Comparison of ENCODE assay signal across 13 cellular contexts in the genomic region with DNA sequence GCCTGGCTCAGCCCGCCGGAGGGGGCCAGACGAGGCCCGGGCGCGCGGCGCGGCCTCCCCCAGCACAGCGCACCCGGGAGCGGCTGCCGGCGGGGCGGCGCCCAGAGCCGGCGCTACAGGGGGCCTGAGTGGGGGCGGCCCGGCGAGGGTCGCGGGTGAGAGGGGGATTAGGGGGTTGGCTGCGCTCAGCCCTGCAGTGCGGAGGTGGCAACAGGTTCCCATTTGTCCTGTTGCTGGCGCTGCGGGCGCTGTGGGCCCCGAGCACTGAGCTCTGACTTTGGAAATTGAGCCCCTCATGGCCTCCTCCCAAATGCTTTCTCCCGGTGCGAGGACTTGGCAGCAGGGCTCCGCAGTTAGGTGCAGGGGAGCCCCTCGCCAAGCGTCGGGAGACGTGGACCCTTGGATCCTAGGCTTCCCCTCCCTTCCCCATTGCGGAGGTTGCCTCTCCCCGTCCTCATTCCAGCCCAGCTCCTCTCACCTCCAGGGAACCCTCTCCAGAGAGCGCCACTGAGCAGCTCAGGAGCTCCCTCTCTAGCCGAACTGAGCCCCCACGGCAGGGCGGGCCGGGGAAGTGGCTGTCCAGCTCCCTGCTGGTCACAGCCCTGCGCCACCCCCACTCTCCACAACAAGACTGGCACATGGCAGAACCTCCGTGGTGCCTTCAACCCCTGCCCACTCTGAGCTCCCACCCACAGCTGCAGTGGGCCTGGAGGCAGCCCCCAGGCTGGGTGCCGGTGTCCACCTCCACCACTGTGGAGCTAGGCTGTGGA. TPM values are rescaled to one million over a fixed set of nuclear protein-coding genes. Genes with fewer than 3 reads are reported as not detected.
A peak's percentile ranks its signal among the peaks of the same experiment; 100 is the strongest.
DNase-seq lines count a peak whose midpoint lies in the region; ATAC-seq, FAIRE-seq and TF ChIP-seq lines count a peak whose summit lies in the region.
"Had no signal": no experiment of that assay in that cellular context is flagged by ENCODE, and none has a peak within 500 bp of the region (broad histone marks: within the 10 kb centered on the region; RNA-seq: fewer than 3 reads in every experiment).

No MANE protein-coding gene starts in this region.

- H3K79me2 ChIP-seq in K562 (ENCODE audit: control insufficient read depth, insufficient read depth, low read length): no peaks in the 10 kb centered on the region

- no peaks in the 10 kb centered on the region for H3K36me3 Mint-ChIP-seq in MCF 10A (ENCODE audit: insufficient read depth, unreplicated experiment)

- TF ChIP-seq POLR2A in K562 (conservative IDR thresholded peaks at IDR 0.05): no peak

- peak in 1 of 2 experiments; percentile 73 for DNase-seq in HAP-1 (ENCODE audit: low spot score in 2 of 2)
- DNase-seq in K562 (ENCODE audit: extremely low read depth in 1 of 4, low spot score in 3 of 4): peak in 1 of 4 experiments; percentile 45
- DNase-seq in MCF 10A (ENCODE audit: unreplicated experiment): no peak
- DNase-seq in effector CD4-positive, alpha-beta T cell: no peak
- DNase-seq in KG1 (lab: John Stamatoyannopoulos, UW): no peak
- DNase-seq: NCI-H2029 had no signal

- intact Hi-C loops in K562 (cut with micrococcal nuclease) (loop anchor here (5.0 kb wide), 3 partner anchors 32 to 107 kb away; no protein-coding TSS in a partner anchor), MCF 10A (cut with micrococcal nuclease) (no loop called here)

- H3K9ac ChIP-seq in BLaER1 treated with 17β-estradiol and CSF1 and Interleukin-3, amounts not matched to agents 10 nM and 100 nM: no peak overlapping the region
- peak overlapping the region; percentile 10 to 83; a peak in 2 of 4 replicates for H3K9ac ChIP-seq in K562 (ENCODE audit: insufficient read depth in 1 of 2, low read depth in 2 of 2, low read length in 2 of 2)

- TF ChIP-seq CTCF in K562 (IDR thresholded peaks at IDR 0.05 in 2 of 3, conservative IDR thresholded peaks at IDR 0.05 in 1 of 3; ENCODE audit: insufficient read depth in 2 of 3, low read depth in 1 of 3, low read length in 3 of 3): peak; percentile 43 to 80 (median 59); a peak in 5 of 6 replicates
- no peak for TF ChIP-seq CTCF in MCF 10A (IDR thresholded peaks at IDR 0.05; ENCODE audit: unreplicated experiment)

- CTCF ChIA-PET in K562 (lab: Yijun Ruan, JAX; ENCODE audit: low intra/inter-chr PET ratio): interaction anchor here (0.5 to 1.2 kb wide), 2 partner anchors 23 to 310 kb away, joined by 3 to 5 read pairs; no protein-coding TSS in a partner anchor
- CTCF ChIA-PET in MCF 10A (lab: Yijun Ruan, JAX): interaction anchor here (0.6 to 3.2 kb wide), 10 partner anchors 9 to 63 kb away, joined by 3 to 17 read pairs (median 4); no protein-coding TSS in a partner anchor

- ATAC-seq in K562: peak; percentile 59
- no peak for ATAC-seq in HG03045 (IDR thresholded peaks at IDR 0.05; ENCODE audit: unreplicated experiment)

- in situ Hi-C loops in HAP-1 (cut with MboI; ENCODE audit: low sequenced_read_pairs): no loop called here
- in situ Hi-C loops in K562 (cut with MboI): no loop called here

- no peak overlapping the region for H3K4me3 Mint-ChIP-seq in MCF 10A (ENCODE audit: unreplicated experiment)

- H3K27me3 Mint-ChIP-seq in MCF 10A (ENCODE audit: insufficient read depth, unreplicated experiment): peaks cover 11% of the 10 kb centered on the region

- peak overlapping the region; percentile 74 for H2AFZ ChIP-seq in K562 (ENCODE audit: low read depth, low read length)

- BruUV-seq in K562 (replicated peaks; lab: Mats Ljungman, UMichigan) (no TSS peak), MCF 10A (replicated peaks; lab: Mats Ljungman, UMichigan) (no TSS peak)

- peak overlapping the region; percentile 51 to 72 (median 60) for H3K4me2 ChIP-seq in BLaER1 treated with 17β-estradiol and CSF1 and Interleukin-3, amounts not matched to agents 10 nM and 100 nM
- H3K4me2 ChIP-seq in K562 (ENCODE audit: insufficient read depth, low read length): peak overlapping the region; percentile 74

- peaks cover 24 to 44% (median 38%) of the 10 kb centered on the region in 10 experiments; a peak in 19 of 20 replicates for H3K4me1 ChIP-seq in BLaER1 treated with 17β-estradiol and CSF1 and Interleukin-3, amounts not matched to agents 10 nM and 100 nM
- H3K4me1 ChIP-seq in HAP-1 (peaks cover 33% of the 10 kb centered on the region), K562 (replicated peaks in 1 of 2; ENCODE audit: control insufficient read depth in 2 of 2, insufficient read depth in 2 of 2, low read length in 2 of 2) (peaks cover 7 to 78% of the 10 kb centered on the region in 2 experiments; a peak in 3 of 5 replicates), mesodermal cell (ENCODE audit: control insufficient read depth, insufficient read depth, low read length, poor library complexity, severe bottlenecking) (no peaks in the 10 kb centered on the region)
- H3K4me1 ChIP-seq: foreskin keratinocyte had no signal

- H3K9me1 ChIP-seq in K562 (ENCODE audit: control insufficient read depth, insufficient read depth, low read length): no peaks in the 10 kb centered on the region

- no peaks in the 10 kb centered on the region for H3K9me3 Mint-ChIP-seq in MCF 10A (ENCODE audit: unreplicated experiment)

- TF ChIP-seq EP300 in K562 (IDR thresholded peaks at IDR 0.05; ENCODE audit: low read length): no peak

- peaks cover 0 to 25% (median 0%) of the 10 kb centered on the region in 11 experiments; a peak in 8 of 22 replicates for H4K20me1 ChIP-seq in BLaER1 treated with 17β-estradiol and CSF1 and Interleukin-3, amounts not matched to agents 10 nM and 100 nM
- H4K20me1 ChIP-seq in K562 (replicated peaks; ENCODE audit: control insufficient read depth, insufficient read depth, low read length): no peaks in the 10 kb centered on the region

- no peak for FAIRE-seq in K562 (lab: Jason Lieb, UNC)
- FAIRE-seq: RCC 7860 had no signal

- H3K27ac ChIP-seq in BLaER1 treated with 17β-estradiol and CSF1 and Interleukin-3, amounts not matched to agents 10 nM and 100 nM: no peak overlapping the region
- H3K27ac ChIP-seq in K562 (ENCODE audit: extremely low read depth, low read depth, low read length): no peak overlapping the region
- no peak overlapping the region for H3K27ac ChIP-seq in mesodermal cell (ENCODE audit: low read depth, low read length, severe bottlenecking)
- H3K27ac ChIP-seq: foreskin keratinocyte had no signal

- H3K4me1 Mint-ChIP-seq in MCF 10A (ENCODE audit: insufficient read depth, unreplicated experiment): peaks cover 6% of the 10 kb centered on the region

- peak overlapping the region in 8 of 10 experiments; percentile 25 to 51 (median 38); a peak in 10 of 20 replicates for H3K4me3 ChIP-seq in BLaER1 treated with 17β-estradiol and CSF1 and Interleukin-3, amounts not matched to agents 10 nM and 100 nM
- peak overlapping the region; percentile 27 for H3K4me3 ChIP-seq in HAP-1
- H3K4me3 ChIP-seq in K562: peak overlapping the region; percentile 24
- peak overlapping the region; percentile 18 for H3K4me3 ChIP-seq in mesodermal cell (ENCODE audit: extremely low read depth, insufficient read depth, low read length, poor library complexity, severe bottlenecking)

- H3K36me3 ChIP-seq in BLaER1 treated with 17β-estradiol and CSF1 and Interleukin-3, amounts not matched to agents 10 nM and 100 nM: no peaks in the 10 kb centered on the region
- H3K36me3 ChIP-seq in HAP-1 (replicated peaks) (peaks cover 13% of the 10 kb centered on the region), K562 (ENCODE audit: control insufficient read depth, insufficient read depth, low read length) (no peaks in the 10 kb centered on the region), mesodermal cell (ENCODE audit: control insufficient read depth, insufficient read depth, low read length) (no peaks in the 10 kb centered on the region)

- peaks cover 6 to 45% (median 29%) of the 10 kb centered on the region in 11 experiments; a peak in 14 of 22 replicates for H3K9me3 ChIP-seq in BLaER1 treated with 17β-estradiol and CSF1 and Interleukin-3, amounts not matched to agents 10 nM and 100 nM (replicated peaks in 1 of 11)
- H3K9me3 ChIP-seq in HAP-1 (no peaks in the 10 kb centered on the region), K562 (replicated peaks; ENCODE audit: control insufficient read depth, insufficient read depth, low read depth, low read length) (no peaks in the 10 kb centered on the region), mesodermal cell (ENCODE audit: control insufficient read depth, low read length) (no peaks in the 10 kb centered on the region)

- H3K27ac Mint-ChIP-seq in MCF 10A (ENCODE audit: low read depth, unreplicated experiment): no peak overlapping the region

- POLR2A ChIA-PET in K562 (lab: Yijun Ruan, JAX): interaction anchor here (0.6 kb wide), 3 partner anchors 47 to 58 kb away, joined by 3 to 4 read pairs (median 3); no protein-coding TSS in a partner anchor
- POLR2A ChIA-PET in MCF 10A (lab: Yijun Ruan, JAX): interaction anchor here (0.7 kb wide), 1 partner anchor 35 kb away, joined by 3 read pairs; no protein-coding TSS in a partner anchor

- peak in 1 of 2 experiments; percentile 41; a peak in 2 of 4 replicates for TF ChIP-seq RAD21 in K562 (CRISPR knock-in tag; conservative IDR thresholded peaks at IDR 0.05 in 1 of 2, IDR thresholded peaks at IDR 0.05 in 1 of 2)

- peaks cover 64 to 96% (median 70%) of the 10 kb centered on the region in 11 experiments for H3K27me3 ChIP-seq in BLaER1 treated with 17β-estradiol and CSF1 and Interleukin-3, amounts not matched to agents 10 nM and 100 nM
- H3K27me3 ChIP-seq in HAP-1 (ENCODE audit: low read depth): no peaks in the 10 kb centered on the region
- peaks cover 0 to 6% of the 10 kb centered on the region in 2 experiments; a peak in 1 of 5 replicates for H3K27me3 ChIP-seq in K562 (ENCODE audit: control insufficient read depth in 2 of 2, insufficient read depth in 2 of 2, low read length in 2 of 2)

- 18% methylated on average over 12 of the region's 46 CpGs for WGBS in K562 (ENCODE audit: insufficient coverage, low coverage, missing lambda C conversion rate)
- WGBS in mesodermal cell (ENCODE audit: insufficient coverage in 2 of 2), 2 experiments: 10% methylated on average over 17 of the region's 46 CpGs; no CpG with 5 or more reads in 1 of the 2 experiments

RNA-seq across cellular contexts. Expression of a gene that starts 2.5 kb away (rescaled TPM):
- total RNA-seq in K562 (2011; cell fraction: chromatin; rRNA removed; ENCODE audit: low replicate concordance): 2.3 and 6.4 TPM in 2 replicates
- 6.8 and 7.3 TPM in 2 replicates for total RNA-seq in K562 (2011; cell fraction: nucleolus; rRNA removed)
- 3.4 and 3.9 TPM in 2 replicates for total RNA-seq in K562 (2011; cell fraction: nucleoplasm; rRNA removed)
- total RNA-seq in K562 (2014; rRNA removed) (10.6 and 17.8 TPM in 2 replicates), K562 (2014; rRNA removed; fragmentation: Illumina TruSeq; extraction: Trizol) (2.5 and 3.2 TPM in 2 replicates), K562 (2015; rRNA removed; fragmentation: Illumina TruSeq; extraction: Trizol) (4.6 and 5.2 TPM in 2 replicates), K562 (2021) (13.0 and 14.1 TPM in 2 replicates), MCF 10A (2022) (not detected in 2 replicates)
- polyA plus RNA-seq in K562 (2011; rRNA removed) (8.8 and 20.5 TPM in 2 replicates), K562 (2014; fragmentation: Illumina TruSeq; extraction: Trizol) (5.5 and 7.1 TPM in 2 replicates), K562 (2014; fragmentation: Nextera tagmentation; extraction: Ambion mirVana) (under 1 TPM; 0.11 to 0.31 TPM), K562 (2014; rRNA removed) (8.4 and 9.2 TPM in 2 replicates)
- polyA plus RNA-seq in K562 (2011; cell fraction: cytosol; rRNA removed): 22.4 and 26.1 TPM in 2 replicates
- polyA plus RNA-seq in K562 (2011; cell fraction: nucleus; rRNA removed): 11.9 and 18.7 TPM in 2 replicates
- 7.4 and 10.8 TPM in 2 replicates for polyA plus RNA-seq in K562 (2012)
- 5.2 and 5.5 TPM in 2 replicates for polyA minus RNA-seq in K562 (2011; rRNA and poly(A)+ RNA removed)
- polyA minus RNA-seq in K562 (2011; cell fraction: cytosol; rRNA and poly(A)+ RNA removed): 7.3 and 20.2 TPM in 2 replicates
- polyA minus RNA-seq in K562 (2011; cell fraction: nucleus; rRNA and poly(A)+ RNA removed): 2.7 and 6.7 TPM in 2 replicates
- polyA plus RNA-seq in mesodermal cell (2013, experiment 1 of 2): 0.55 TPM
- 1.2 TPM for polyA plus RNA-seq in mesodermal cell (2013, experiment 2 of 2)
- total RNA-seq: HT-29 had no signal

RNA-seq across cellular contexts. Expression of a gene that starts 29.1 kb away (rescaled TPM):
- 17.5 and 43.4 TPM in 2 replicates for total RNA-seq in K562 (2011; cell fraction: chromatin; rRNA removed; ENCODE audit: low replicate concordance)
- total RNA-seq in K562 (2011; cell fraction: nucleolus; rRNA removed): 37.0 TPM in 2 replicates
- 18.2 and 26.2 TPM in 2 replicates for total RNA-seq in K562 (2011; cell fraction: nucleoplasm; rRNA removed)
- total RNA-seq in K562 (2014; rRNA removed): 1.3 and 1.4 TPM in 2 replicates
- total RNA-seq in K562 (2014; rRNA removed; fragmentation: Illumina TruSeq; extraction: Trizol): 0.25 and 0.48 TPM in 2 replicates
- total RNA-seq in K562 (2015; rRNA removed; fragmentation: Illumina TruSeq; extraction: Trizol): 0.51 and 0.79 TPM in 2 replicates
- total RNA-seq in K562 (2021): 1.9 and 2.2 TPM in 2 replicates
- 7.5 and 23.6 TPM in 2 replicates for polyA plus RNA-seq in K562 (2011; rRNA removed)
- 10.0 and 17.5 TPM in 2 replicates for polyA plus RNA-seq in K562 (2011; cell fraction: cytosol; rRNA removed)
- polyA plus RNA-seq in K562 (2011; cell fraction: nucleus; rRNA removed): 100 and 212 TPM in 2 replicates
- 6.0 and 17.0 TPM in 2 replicates for polyA plus RNA-seq in K562 (2012)
- polyA plus RNA-seq in K562 (2014; fragmentation: Illumina TruSeq; extraction: Trizol): 1.0 and 1.2 TPM in 2 replicates
- under 1 TPM in 1 of 2 experiments, not detected in 1; 0.13 TPM for polyA plus RNA-seq in K562 (2014; fragmentation: Nextera tagmentation; extraction: Ambion mirVana)
- polyA plus RNA-seq in K562 (2014; rRNA removed): 1.7 and 2.5 TPM in 2 replicates
- 3.5 and 6.7 TPM in 2 replicates for polyA minus RNA-seq in K562 (2011; rRNA and poly(A)+ RNA removed)
- 2.9 and 11.2 TPM in 2 replicates for polyA minus RNA-seq in K562 (2011; cell fraction: cytosol; rRNA and poly(A)+ RNA removed)
- 20.6 and 48.3 TPM in 2 replicates for polyA minus RNA-seq in K562 (2011; cell fraction: nucleus; rRNA and poly(A)+ RNA removed)
- 0.66 TPM for polyA plus RNA-seq in mesodermal cell (2013, experiment 1 of 2)
- polyA plus RNA-seq in mesodermal cell (2013, experiment 2 of 2): 1.2 TPM
- total RNA-seq in MCF 10A (2022): not detected in 2 replicates
- total RNA-seq: foreskin keratinocyte, lung microvascular endothelial cell had no signal

RNA-seq across cellular contexts. Expression of a gene that starts 43.2 kb away (rescaled TPM):
- total RNA-seq in K562 (2011; cell fraction: chromatin; rRNA removed; ENCODE audit: low replicate concordance): 456 and 1,096 TPM in 2 replicates
- total RNA-seq in K562 (2011; cell fraction: nucleolus; rRNA removed): 646 and 663 TPM in 2 replicates
- 500 and 510 TPM in 2 replicates for total RNA-seq in K562 (2011; cell fraction: nucleoplasm; rRNA removed)
- 29.6 and 45.6 TPM in 2 replicates for total RNA-seq in K562 (2014; rRNA removed)
- total RNA-seq in K562 (2014; rRNA removed; fragmentation: Illumina TruSeq; extraction: Trizol): 24.7 and 34.3 TPM in 2 replicates
- total RNA-seq in K562 (2015; rRNA removed; fragmentation: Illumina TruSeq; extraction: Trizol): 30.3 and 31.0 TPM in 2 replicates
- 122 and 144 TPM in 2 replicates for total RNA-seq in K562 (2021)
- polyA plus RNA-seq in K562 (2011; rRNA removed): 139 and 294 TPM in 2 replicates
- 237 and 320 TPM in 2 replicates for polyA plus RNA-seq in K562 (2011; cell fraction: cytosol; rRNA removed)
- polyA plus RNA-seq in K562 (2011; cell fraction: nucleus; rRNA removed): 1,046 and 1,667 TPM in 2 replicates
- 94.9 and 162 TPM in 2 replicates for polyA plus RNA-seq in K562 (2012)
- 73.5 and 87.0 TPM in 2 replicates for polyA plus RNA-seq in K562 (2014; fragmentation: Illumina TruSeq; extraction: Trizol)
- 1 to 10 TPM in 1 of 2 experiments, under 1 TPM in 1; 0.68 to 1.7 TPM for polyA plus RNA-seq in K562 (2014; fragmentation: Nextera tagmentation; extraction: Ambion mirVana)
- 76.7 and 77.6 TPM in 2 replicates for polyA plus RNA-seq in K562 (2014; rRNA removed)
- 85.5 and 108 TPM in 2 replicates for polyA minus RNA-seq in K562 (2011; rRNA and poly(A)+ RNA removed)
- 134 and 269 TPM in 2 replicates for polyA minus RNA-seq in K562 (2011; cell fraction: cytosol; rRNA and poly(A)+ RNA removed)
- polyA minus RNA-seq in K562 (2011; cell fraction: nucleus; rRNA and poly(A)+ RNA removed): 124 and 281 TPM in 2 replicates
- polyA plus RNA-seq in mesodermal cell (2013, experiment 1 of 2): 41.5 TPM
- 37.1 TPM for polyA plus RNA-seq in mesodermal cell (2013, experiment 2 of 2)
- 59.9 and 66.6 TPM in 2 replicates for total RNA-seq in MCF 10A (2022)

RNA-seq across cellular contexts. Expression of a gene that starts 45.6 kb away (rescaled TPM):
- 9.4 and 14.9 TPM in 2 replicates for total RNA-seq in K562 (2011; cell fraction: chromatin; rRNA removed; ENCODE audit: low replicate concordance)
- total RNA-seq in K562 (2011; cell fraction: nucleolus; rRNA removed): 13.5 and 17.1 TPM in 2 replicates
- total RNA-seq in K562 (2011; cell fraction: nucleoplasm; rRNA removed): 12.1 and 14.7 TPM in 2 replicates
- 53.8 and 59.5 TPM in 2 replicates for total RNA-seq in K562 (2014; rRNA removed)
- 11.6 and 12.8 TPM in 2 replicates for total RNA-seq in K562 (2014; rRNA removed; fragmentation: Illumina TruSeq; extraction: Trizol)
- total RNA-seq in K562 (2015; rRNA removed; fragmentation: Illumina TruSeq; extraction: Trizol): 27.0 and 30.0 TPM in 2 replicates
- 25.3 and 28.5 TPM in 2 replicates for total RNA-seq in K562 (2021)
- 25.3 and 32.9 TPM in 2 replicates for polyA plus RNA-seq in K562 (2011; rRNA removed)
- polyA plus RNA-seq in K562 (2011; cell fraction: cytosol; rRNA removed): 46.4 and 64.2 TPM in 2 replicates
- 20.0 and 22.0 TPM in 2 replicates for polyA plus RNA-seq in K562 (2011; cell fraction: nucleus; rRNA removed)
- 19.7 and 27.3 TPM in 2 replicates for polyA plus RNA-seq in K562 (2012)
- polyA plus RNA-seq in K562 (2014; fragmentation: Illumina TruSeq; extraction: Trizol): 18.0 and 18.2 TPM in 2 replicates
- 1 to 10 TPM in 1 of 2 experiments, under 1 TPM in 1; 0.92 to 1.6 TPM for polyA plus RNA-seq in K562 (2014; fragmentation: Nextera tagmentation; extraction: Ambion mirVana)
- 35.9 and 47.3 TPM in 2 replicates for polyA plus RNA-seq in K562 (2014; rRNA removed)
- polyA minus RNA-seq in K562 (2011; rRNA and poly(A)+ RNA removed): 10.7 and 11.7 TPM in 2 replicates
- polyA minus RNA-seq in K562 (2011; cell fraction: cytosol; rRNA and poly(A)+ RNA removed): 12.9 and 16.4 TPM in 2 replicates
- polyA minus RNA-seq in K562 (2011; cell fraction: nucleus; rRNA and poly(A)+ RNA removed): 4.2 and 6.2 TPM in 2 replicates
- polyA plus RNA-seq in mesodermal cell (2013, experiment 1 of 2): 23.2 TPM
- 20.4 TPM for polyA plus RNA-seq in mesodermal cell (2013, experiment 2 of 2)
- total RNA-seq in MCF 10A (2022): 20.9 and 21.7 TPM in 2 replicates

Comparison
In these comparisons a context has a peak if more than half of its experiments do, and no peak if none do; other contexts are left out.
1. H3K9ac ChIP-seq: peak in K562 (2 of 2); none in BLaER1 treated with 17β-estradiol and CSF1 and Interleukin-3, amounts not matched to agents 10 nM and 100 nM (0 of 11).
2. Peak in every context shown above with its lines, with median percentiles within 50 percentile points of each other: H3K4me3 ChIP-seq.